ENCODE assay signal across 14 cellular contexts in the genomic region with DNA sequence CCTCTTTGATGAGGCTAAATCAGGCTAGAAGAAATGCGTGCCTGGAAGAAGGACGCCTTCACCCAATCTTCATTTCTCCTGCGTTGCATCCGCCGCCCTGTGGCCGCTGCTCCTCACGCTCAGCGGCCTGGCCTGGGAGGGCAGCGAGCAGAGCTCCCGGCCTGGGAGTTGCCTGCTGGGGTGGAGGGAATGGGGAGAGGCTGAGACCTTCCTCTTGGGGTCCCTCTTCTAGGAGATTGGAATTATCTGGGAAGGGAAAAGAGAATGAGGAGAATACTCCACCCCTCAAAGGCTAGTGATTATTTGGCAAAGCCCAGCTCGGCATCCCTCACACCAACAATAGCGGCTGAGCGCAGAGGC. TPM values are rescaled to one million over a fixed set of nuclear protein-coding genes. Genes with fewer than 3 reads are reported as not detected.
DNase-seq lines count a peak whose midpoint lies in the region; TF ChIP-seq lines count a peak whose summit lies in the region.
"Had no signal": no experiment of that assay in that cellular context is flagged by ENCODE, and none has a peak within 500 bp of the region (broad histone marks: within the 10 kb centered on the region; RNA-seq: fewer than 3 reads in every experiment).

No MANE protein-coding gene starts in this region.

- DNase-seq in activated effector memory CD4-positive, alpha-beta T cell treated with anti-CD3 and anti-CD28 coated beads, Interleukin-2, amount 50 U/mL, for 16 hours: peak; percentile 49
- no peak for DNase-seq in activated effector memory CD4-positive, alpha-beta T cell treated with Interleukin-2 at 50 U/mL for 16 hours
- DNase-seq in amniotic epithelial cell (ENCODE audit: low read depth): peak; percentile 8
- peak; percentile 75 for DNase-seq in retina
- no peak for DNase-seq in colonic mucosa
- no peak for DNase-seq in HuH-7.5 (ENCODE audit: low spot score)
- DNase-seq: activated naive CD4-positive, alpha-beta T cell treated with anti-CD3 and anti-CD28 coated beads for 36 hours; heart left ventricle; left cardiac atrium; NCI-H510A; Peyer's patch; T-helper 2 cell; transverse colon had no signal

- no peak overlapping the region for H3K27ac ChIP-seq in colonic mucosa
- H3K27ac ChIP-seq: heart left ventricle, Peyer's patch, transverse colon had no signal

- TF ChIP-seq CTCF in colonic mucosa (IDR thresholded peaks at IDR 0.05): no peak

- no peak overlapping the region for H3K4me3 ChIP-seq in colonic mucosa
- H3K4me3 ChIP-seq: heart left ventricle, Peyer's patch, transverse colon had no signal

- H3K36me3 ChIP-seq in colonic mucosa: no peaks in the 10 kb centered on the region
- H3K36me3 ChIP-seq: heart left ventricle, Peyer's patch, transverse colon had no signal

- H3K9ac ChIP-seq in colonic mucosa (ENCODE audit: low read depth in 2 of 2, low read length in 2 of 2): no peak overlapping the region

- H3K9me3 ChIP-seq in colonic mucosa: no peaks in the 10 kb centered on the region
- H3K9me3 ChIP-seq: heart left ventricle, transverse colon had no signal

- intact Hi-C loops in colonic mucosa (cut with DNase I): no loop called here

- no peaks in the 10 kb centered on the region for H3K4me1 ChIP-seq in colonic mucosa

- peaks cover 94% of the 10 kb centered on the region for H3K27me3 ChIP-seq in colonic mucosa

RNA-seq across cellular contexts. Expression of a gene that starts 2.4 kb away (rescaled TPM):
- not detected for total RNA-seq in colonic mucosa
- total RNA-seq: activated naive CD4-positive, alpha-beta T cell treated with anti-CD3 and anti-CD28 coated beads for 36 hours; epithelial cell of proximal tubule; heart left ventricle; left cardiac atrium; Peyer's patch; transverse colon had no signal

RNA-seq across cellular contexts. Expression of a gene that starts 13.7 kb away (rescaled TPM):
- not detected for total RNA-seq in colonic mucosa
- total RNA-seq: activated naive CD4-positive, alpha-beta T cell treated with anti-CD3 and anti-CD28 coated beads for 36 hours; epithelial cell of proximal tubule; heart left ventricle; left cardiac atrium; Peyer's patch; transverse colon had no signal

RNA-seq across cellular contexts. Expression of a gene that starts 20.6 kb away (rescaled TPM):
- total RNA-seq in colonic mucosa: not detected
- total RNA-seq: activated naive CD4-positive, alpha-beta T cell treated with anti-CD3 and anti-CD28 coated beads for 36 hours; heart left ventricle; left cardiac atrium; transverse colon had no signal

RNA-seq across cellular contexts. Expression of a gene that starts 22.4 kb away (rescaled TPM):
- not detected for total RNA-seq in colonic mucosa
- total RNA-seq: activated naive CD4-positive, alpha-beta T cell treated with anti-CD3 and anti-CD28 coated beads for 36 hours; epithelial cell of proximal tubule; heart left ventricle; left cardiac atrium; transverse colon had no signal

RNA-seq across cellular contexts. Expression of a gene that starts 32.6 kb away (rescaled TPM):
- not detected for total RNA-seq in colonic mucosa
- total RNA-seq: activated naive CD4-positive, alpha-beta T cell treated with anti-CD3 and anti-CD28 coated beads for 36 hours; heart left ventricle; left cardiac atrium; transverse colon had no signal

Comparison
In these comparisons a context has a peak if more than half of its experiments do, and no peak if none do; other contexts are left out.
1. DNase-seq: peak in activated effector memory CD4-positive, alpha-beta T cell treated with anti-CD3 and anti-CD28 coated beads, Interleukin-2, amount 50 U/mL, for 16 hours (single experiment), amniotic epithelial cell (single experiment) and retina (single experiment); none in activated effector memory CD4-positive, alpha-beta T cell treated with Interleukin-2 at 50 U/mL for 16 hours (single experiment), colonic mucosa (single experiment) and HuH-7.5 (single experiment).